ENCODE assay signal across 12 cellular contexts in genomic region chr22:50281957-50282356, GRCh38. TPM values are rescaled to one million over a fixed set of nuclear protein-coding genes. Genes with fewer than 3 reads are reported as not detected.
DNase-seq lines count a peak whose midpoint lies in the region; ATAC-seq, FAIRE-seq and TF ChIP-seq lines count a peak whose summit lies in the region.
"Had no signal": no experiment of that assay in that cellular context is flagged by ENCODE, and none has a peak within 500 bp of the region (broad histone marks: within the 10 kb centered on the region; RNA-seq: fewer than 3 reads in every experiment).

No MANE protein-coding gene starts in this region.

- no peak for ATAC-seq in naive thymus-derived CD8-positive, alpha-beta T cell
- no peak for ATAC-seq in HG02885 (IDR thresholded peaks at IDR 0.05; ENCODE audit: poor library complexity, unreplicated experiment)

- H3K4me3 ChIP-seq in right atrium auricular region = no peak overlapping the region
- peak overlapping the region; percentile 17 for H3K4me3 ChIP-seq in suprapubic skin

- no peaks in the 10 kb centered on the region for H3K9me3 Mint-ChIP-seq in naive thymus-derived CD8-positive, alpha-beta T cell
- H3K9me3 Mint-ChIP-seq: activated naive CD4-positive, alpha-beta T cell treated with anti-CD3 and anti-CD28 coated beads, Interleukin-2, amount 10 ng/mL, durations not matched to agents 7 days and 5 days; CD4-positive, alpha-beta T cell; nephron progenitor cell had no signal

- H3K4me1 ChIP-seq in right atrium auricular region (peaks cover 0 to 18% of the 10 kb centered on the region in 2 donors), suprapubic skin (peaks cover 15% of the 10 kb centered on the region)

- POLR2A ChIA-PET in naive thymus-derived CD8-positive, alpha-beta T cell (lab: Charles Lee) = no interaction called here

- WGBS in suprapubic skin = 48% methylated on average over 4 of the region's 25 CpGs

- DNase-seq in RCC 7860 (ENCODE audit: low spot score) (peak; percentile 60), right atrium auricular region (ENCODE audit: low spot score) (no peak), suprapubic skin (ENCODE audit: low spot score in 2 of 2) (no peak), NCI-H1048 (lab: John Stamatoyannopoulos, UW) (no peak)
- DNase-seq in naive thymus-derived CD8-positive, alpha-beta T cell = no peak
- DNase-seq: activated naive CD4-positive, alpha-beta T cell treated with anti-CD3 and anti-CD28 coated beads, Interleukin-2, amount 10 ng/mL, durations not matched to agents 7 days and 5 days; CD4-positive, alpha-beta T cell; MM.1S; NCI-H2227 treated with DMSO at 0.1 percent for 48 hours; nephron progenitor cell had no signal

- H3K4me3 Mint-ChIP-seq in naive thymus-derived CD8-positive, alpha-beta T cell = no peak overlapping the region
- H3K4me3 Mint-ChIP-seq: activated naive CD4-positive, alpha-beta T cell treated with anti-CD3 and anti-CD28 coated beads, Interleukin-2, amount 10 ng/mL, durations not matched to agents 7 days and 5 days; CD4-positive, alpha-beta T cell; nephron progenitor cell had no signal

- no peak for TF ChIP-seq EP300 in suprapubic skin (IDR thresholded peaks at IDR 0.05)

- H3K27ac ChIP-seq in right atrium auricular region (peak overlapping the region; percentile 59 to 62), suprapubic skin (peak overlapping the region; percentile 66)

- H3K9me3 ChIP-seq in right atrium auricular region = no peaks in the 10 kb centered on the region
- no peaks in the 10 kb centered on the region for H3K9me3 ChIP-seq in suprapubic skin

- TF ChIP-seq POLR2A in suprapubic skin (IDR thresholded peaks at IDR 0.05) = no peak

- peaks cover 0 to 10% (median 0%) of the 10 kb centered on the region in 3 donors for H3K36me3 Mint-ChIP-seq in naive thymus-derived CD8-positive, alpha-beta T cell
- H3K36me3 Mint-ChIP-seq: activated naive CD4-positive, alpha-beta T cell treated with anti-CD3 and anti-CD28 coated beads, Interleukin-2, amount 10 ng/mL, durations not matched to agents 7 days and 5 days had no signal

- no peaks in the 10 kb centered on the region for H3K27me3 ChIP-seq in right atrium auricular region
- H3K27me3 ChIP-seq in suprapubic skin = no peaks in the 10 kb centered on the region

- no peak overlapping the region for H3K27ac Mint-ChIP-seq in naive thymus-derived CD8-positive, alpha-beta T cell
- H3K27ac Mint-ChIP-seq: activated naive CD4-positive, alpha-beta T cell treated with anti-CD3 and anti-CD28 coated beads, Interleukin-2, amount 10 ng/mL, durations not matched to agents 7 days and 5 days; CD4-positive, alpha-beta T cell; nephron progenitor cell had no signal

- H3K36me3 ChIP-seq in right atrium auricular region (peaks cover 91% of the 10 kb centered on the region), suprapubic skin (peaks cover 93% of the 10 kb centered on the region)

- TF ChIP-seq CTCF in right atrium auricular region (IDR thresholded peaks at IDR 0.05) = peak in 1 of 2 donors; percentile 29
- TF ChIP-seq CTCF in suprapubic skin (IDR thresholded peaks at IDR 0.05) = no peak

- FAIRE-seq in RCC 7860 (lab: Jason Lieb, UNC) = no peak
- FAIRE-seq: islet of Langerhans had no signal

- H3K4me1 Mint-ChIP-seq in naive thymus-derived CD8-positive, alpha-beta T cell = no peaks in the 10 kb centered on the region
- H3K4me1 Mint-ChIP-seq: activated naive CD4-positive, alpha-beta T cell treated with anti-CD3 and anti-CD28 coated beads, Interleukin-2, amount 10 ng/mL, durations not matched to agents 7 days and 5 days; nephron progenitor cell had no signal

- no peaks in the 10 kb centered on the region for H3K27me3 Mint-ChIP-seq in naive thymus-derived CD8-positive, alpha-beta T cell
- H3K27me3 Mint-ChIP-seq: activated naive CD4-positive, alpha-beta T cell treated with anti-CD3 and anti-CD28 coated beads, Interleukin-2, amount 10 ng/mL, durations not matched to agents 7 days and 5 days; CD4-positive, alpha-beta T cell had no signal

RNA-seq across cellular contexts. Expression of gene MAPK11, which starts 11.8 kb away (rescaled TPM):
- 1 to 10 TPM; 3.7 to 4.0 TPM for total RNA-seq in right atrium auricular region
- total RNA-seq in suprapubic skin = 1 to 10 TPM; 3.8 to 5.8 (median 4.5) TPM
- total RNA-seq in naive thymus-derived CD8-positive, alpha-beta T cell = 1 to 10 TPM in 1 of 2 experiments, under 1 TPM in 1; 0.86 to 1.2 TPM
- polyA plus RNA-seq in naive thymus-derived CD8-positive, alpha-beta T cell = under 1 TPM; 0.13 to 0.24 (median 0.16) TPM

RNA-seq across cellular contexts. Expression of gene MAPK12, which starts 20.5 kb away (rescaled TPM):
- total RNA-seq in right atrium auricular region (10 to 100 TPM in 1 of 2 donors, 1 to 10 TPM in 1; 5.0 to 13.0 TPM), suprapubic skin (1 to 10 TPM; 1.3 to 5.7 (median 3.3) TPM)
- 1 to 10 TPM; 2.1 to 2.9 TPM for total RNA-seq in naive thymus-derived CD8-positive, alpha-beta T cell
- polyA plus RNA-seq in naive thymus-derived CD8-positive, alpha-beta T cell = under 1 TPM in 2 of 3 donors, not detected in 1; 0.02 to 0.03 TPM

RNA-seq across cellular contexts. Expression of gene PLXNB2, which starts 25.5 kb away (rescaled TPM):
- total RNA-seq in right atrium auricular region = 10 to 100 TPM; 60.3 to 92.8 TPM
- total RNA-seq in suprapubic skin = 100 to 1,000 TPM; 117 to 231 (median 192) TPM
- 10 to 100 TPM; 14.3 to 16.7 TPM for total RNA-seq in naive thymus-derived CD8-positive, alpha-beta T cell
- polyA plus RNA-seq in naive thymus-derived CD8-positive, alpha-beta T cell = 1 to 10 TPM in 2 of 3 donors, under 1 TPM in 1; 0.72 to 4.1 (median 1.1) TPM

RNA-seq across cellular contexts. Expression of gene HDAC10, which starts 30.9 kb away (rescaled TPM):
- 1 to 10 TPM; 6.7 to 9.1 TPM for total RNA-seq in right atrium auricular region
- 10 to 100 TPM; 43.1 to 93.7 (median 56.2) TPM for total RNA-seq in suprapubic skin
- 100 to 1,000 TPM; 107 to 114 TPM for total RNA-seq in naive thymus-derived CD8-positive, alpha-beta T cell
- 1 to 10 TPM; 5.4 to 7.8 (median 6.4) TPM for polyA plus RNA-seq in naive thymus-derived CD8-positive, alpha-beta T cell

RNA-seq across cellular contexts. Expression of gene TUBGCP6, which starts 37.1 kb away (rescaled TPM):
- total RNA-seq in right atrium auricular region = 10 to 100 TPM; 19.5 to 22.1 TPM
- total RNA-seq in suprapubic skin = 100 to 1,000 TPM in 1 of 4 donors, 10 to 100 TPM in 3; 43.0 to 113 (median 69.7) TPM
- total RNA-seq in naive thymus-derived CD8-positive, alpha-beta T cell = 100 to 1,000 TPM; 153 to 156 TPM
- 10 to 100 TPM in 2 of 3 donors, 1 to 10 TPM in 1; 9.3 to 25.2 (median 17.3) TPM for polyA plus RNA-seq in naive thymus-derived CD8-positive, alpha-beta T cell
